Comparison of ENCODE assay signal across 1 cellular context in the genomic region with DNA sequence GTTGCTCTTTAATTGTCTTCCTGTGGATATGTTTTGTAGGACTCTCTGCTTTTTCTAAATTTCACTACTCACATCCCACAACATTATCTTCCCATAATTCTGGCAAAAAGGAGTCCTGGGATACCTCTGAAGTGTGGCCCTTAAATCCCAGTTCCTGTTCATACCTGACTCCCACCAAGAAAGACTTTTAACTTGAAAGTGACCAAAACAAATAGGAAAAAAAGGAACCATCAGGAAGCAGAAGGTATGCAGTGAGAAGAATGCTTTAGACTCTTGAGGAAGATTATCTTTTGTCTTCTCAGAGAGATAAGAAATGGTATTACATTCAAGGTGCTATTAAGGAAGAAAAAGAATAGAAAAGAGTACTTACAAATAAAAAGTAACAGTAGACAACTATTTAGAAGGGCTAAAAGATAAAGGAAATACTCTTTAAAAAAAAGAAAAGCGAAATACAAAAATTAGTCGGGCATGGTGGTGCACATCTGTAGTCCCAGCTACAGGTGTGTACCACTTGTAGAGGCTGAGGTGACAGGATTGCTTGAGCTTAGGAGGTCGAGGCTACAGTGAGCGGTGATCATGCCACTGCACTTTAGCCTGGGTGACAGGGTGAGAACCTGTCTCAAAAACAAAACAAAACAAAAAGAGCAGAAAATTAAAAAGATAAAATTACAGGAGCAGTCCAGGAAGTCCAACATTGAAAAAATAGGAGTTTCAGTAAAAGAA.
TF ChIP-seq lines count a peak whose summit lies in the region.

No MANE protein-coding gene starts in this region.

TF ChIP-seq in WTC11, 78 proteins besides CTCF, POLR2A, EP300 and RAD21 (continued from another document):
- TF ChIP-seq, protein P1, sequence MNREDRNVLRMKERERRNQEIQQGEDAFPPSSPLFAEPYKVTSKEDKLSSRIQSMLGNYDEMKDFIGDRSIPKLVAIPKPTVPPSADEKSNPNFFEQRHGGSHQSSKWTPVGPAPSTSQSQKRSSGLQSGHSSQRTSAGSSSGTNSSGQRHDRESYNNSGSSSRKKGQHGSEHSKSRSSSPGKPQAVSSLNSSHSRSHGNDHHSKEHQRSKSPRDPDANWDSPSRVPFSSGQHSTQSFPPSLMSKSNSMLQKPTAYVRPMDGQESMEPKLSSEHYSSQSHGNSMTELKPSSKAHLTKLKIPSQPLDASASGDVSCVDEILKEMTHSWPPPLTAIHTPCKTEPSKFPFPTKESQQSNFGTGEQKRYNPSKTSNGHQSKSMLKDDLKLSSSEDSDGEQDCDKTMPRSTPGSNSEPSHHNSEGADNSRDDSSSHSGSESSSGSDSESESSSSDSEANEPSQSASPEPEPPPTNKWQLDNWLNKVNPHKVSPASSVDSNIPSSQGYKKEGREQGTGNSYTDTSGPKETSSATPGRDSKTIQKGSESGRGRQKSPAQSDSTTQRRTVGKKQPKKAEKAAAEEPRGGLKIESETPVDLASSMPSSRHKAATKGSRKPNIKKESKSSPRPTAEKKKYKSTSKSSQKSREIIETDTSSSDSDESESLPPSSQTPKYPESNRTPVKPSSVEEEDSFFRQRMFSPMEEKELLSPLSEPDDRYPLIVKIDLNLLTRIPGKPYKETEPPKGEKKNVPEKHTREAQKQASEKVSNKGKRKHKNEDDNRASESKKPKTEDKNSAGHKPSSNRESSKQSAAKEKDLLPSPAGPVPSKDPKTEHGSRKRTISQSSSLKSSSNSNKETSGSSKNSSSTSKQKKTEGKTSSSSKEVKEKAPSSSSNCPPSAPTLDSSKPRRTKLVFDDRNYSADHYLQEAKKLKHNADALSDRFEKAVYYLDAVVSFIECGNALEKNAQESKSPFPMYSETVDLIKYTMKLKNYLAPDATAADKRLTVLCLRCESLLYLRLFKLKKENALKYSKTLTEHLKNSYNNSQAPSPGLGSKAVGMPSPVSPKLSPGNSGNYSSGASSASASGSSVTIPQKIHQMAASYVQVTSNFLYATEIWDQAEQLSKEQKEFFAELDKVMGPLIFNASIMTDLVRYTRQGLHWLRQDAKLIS (CRISPR knock-in tag; IDR thresholded peaks at IDR 0.05; ENCODE audit: borderline replicate concordance), result no peak
- TF ChIP-seq NFATC4 (CRISPR knock-in tag; IDR thresholded peaks at IDR 0.05) (no peak), TCF7 (CRISPR knock-in tag; IDR thresholded peaks at IDR 0.05; ENCODE audit: low read depth) (no peak), ZNF219 (CRISPR knock-in tag; IDR thresholded peaks at IDR 0.05; ENCODE audit: borderline replicate concordance) (no peak), SMAD4 (CRISPR knock-in tag; IDR thresholded peaks at IDR 0.05) (no peak), MXD4 (CRISPR knock-in tag; IDR thresholded peaks at IDR 0.05; ENCODE audit: borderline replicate concordance) (no peak), PRDM15 (CRISPR knock-in tag; IDR thresholded peaks at IDR 0.05) (no peak), ZNF138 (CRISPR knock-in tag; conservative IDR thresholded peaks at IDR 0.05) (no peak), ATF2 (CRISPR knock-in tag; IDR thresholded peaks at IDR 0.05; ENCODE audit: borderline replicate concordance, low read depth) (no peak)
- TF ChIP-seq, protein P2, sequence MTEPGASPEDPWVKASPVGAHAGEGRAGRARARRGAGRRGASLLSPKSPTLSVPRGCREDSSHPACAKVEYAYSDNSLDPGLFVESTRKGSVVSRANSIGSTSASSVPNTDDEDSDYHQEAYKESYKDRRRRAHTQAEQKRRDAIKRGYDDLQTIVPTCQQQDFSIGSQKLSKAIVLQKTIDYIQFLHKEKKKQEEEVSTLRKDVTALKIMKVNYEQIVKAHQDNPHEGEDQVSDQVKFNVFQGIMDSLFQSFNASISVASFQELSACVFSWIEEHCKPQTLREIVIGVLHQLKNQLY (CRISPR knock-in tag; IDR thresholded peaks at IDR 0.05), result no peak
- TF ChIP-seq, protein P3, sequence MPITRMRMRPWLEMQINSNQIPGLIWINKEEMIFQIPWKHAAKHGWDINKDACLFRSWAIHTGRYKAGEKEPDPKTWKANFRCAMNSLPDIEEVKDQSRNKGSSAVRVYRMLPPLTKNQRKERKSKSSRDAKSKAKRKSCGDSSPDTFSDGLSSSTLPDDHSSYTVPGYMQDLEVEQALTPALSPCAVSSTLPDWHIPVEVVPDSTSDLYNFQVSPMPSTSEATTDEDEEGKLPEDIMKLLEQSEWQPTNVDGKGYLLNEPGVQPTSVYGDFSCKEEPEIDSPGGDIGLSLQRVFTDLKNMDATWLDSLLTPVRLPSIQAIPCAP (CRISPR knock-in tag; IDR thresholded peaks at IDR 0.05), result no peak
- TF ChIP-seq, protein P4, sequence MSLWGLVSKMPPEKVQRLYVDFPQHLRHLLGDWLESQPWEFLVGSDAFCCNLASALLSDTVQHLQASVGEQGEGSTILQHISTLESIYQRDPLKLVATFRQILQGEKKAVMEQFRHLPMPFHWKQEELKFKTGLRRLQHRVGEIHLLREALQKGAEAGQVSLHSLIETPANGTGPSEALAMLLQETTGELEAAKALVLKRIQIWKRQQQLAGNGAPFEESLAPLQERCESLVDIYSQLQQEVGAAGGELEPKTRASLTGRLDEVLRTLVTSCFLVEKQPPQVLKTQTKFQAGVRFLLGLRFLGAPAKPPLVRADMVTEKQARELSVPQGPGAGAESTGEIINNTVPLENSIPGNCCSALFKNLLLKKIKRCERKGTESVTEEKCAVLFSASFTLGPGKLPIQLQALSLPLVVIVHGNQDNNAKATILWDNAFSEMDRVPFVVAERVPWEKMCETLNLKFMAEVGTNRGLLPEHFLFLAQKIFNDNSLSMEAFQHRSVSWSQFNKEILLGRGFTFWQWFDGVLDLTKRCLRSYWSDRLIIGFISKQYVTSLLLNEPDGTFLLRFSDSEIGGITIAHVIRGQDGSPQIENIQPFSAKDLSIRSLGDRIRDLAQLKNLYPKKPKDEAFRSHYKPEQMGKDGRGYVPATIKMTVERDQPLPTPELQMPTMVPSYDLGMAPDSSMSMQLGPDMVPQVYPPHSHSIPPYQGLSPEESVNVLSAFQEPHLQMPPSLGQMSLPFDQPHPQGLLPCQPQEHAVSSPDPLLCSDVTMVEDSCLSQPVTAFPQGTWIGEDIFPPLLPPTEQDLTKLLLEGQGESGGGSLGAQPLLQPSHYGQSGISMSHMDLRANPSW (CRISPR knock-in tag; conservative IDR thresholded peaks at IDR 0.05; ENCODE audit: low read depth), result no peak
